26 cellular contexts compared by ENCODE assay signal in genomic region chr17:69450131-69450530, GRCh38. TPM values are rescaled to one million over a fixed set of nuclear protein-coding genes. Genes with fewer than 3 reads are reported as not detected.
DNase-seq lines count a peak whose midpoint lies in the region; ATAC-seq, FAIRE-seq and TF ChIP-seq lines count a peak whose summit lies in the region.
"Had no signal": no experiment of that assay in that cellular context is flagged by ENCODE, and none has a peak within 500 bp of the region (broad histone marks: within the 10 kb centered on the region; RNA-seq: fewer than 3 reads in every experiment).

No MANE protein-coding gene starts in this region.

- CTCF ChIA-PET in WTC11 (lab: Charles Lee), result interaction anchor here (1.6 kb wide), 1 partner anchor 12 kb away, joined by 5 read pairs; no protein-coding TSS in a partner anchor

- H3K27me3 Mint-ChIP-seq in GM23338 (ENCODE audit: insufficient read depth, low read depth, poor library complexity) (peaks cover 9% of the 10 kb centered on the region), WTC11 (ENCODE audit: low read depth) (no peaks in the 10 kb centered on the region), endothelial cell (ENCODE audit: unreplicated experiment) (peaks cover 8% of the 10 kb centered on the region)
- H3K27me3 Mint-ChIP-seq: B cell, IgD-negative memory B cell had no signal

- H3K9me3 ChIP-seq in trophoblast cell (ENCODE audit: insufficient read depth, low read depth, low read length), result no peaks in the 10 kb centered on the region
- H3K9me3 ChIP-seq in kidney (ENCODE audit: control insufficient read depth in 1 of 2, low read length in 2 of 2), result no peaks in the 10 kb centered on the region
- no peaks in the 10 kb centered on the region for H3K9me3 ChIP-seq in body of pancreas

- no peak overlapping the region for H4K8ac ChIP-seq in trophoblast cell (ENCODE audit: low read depth, low read length)

- H3K36me3 ChIP-seq in GM23338 (ENCODE audit: insufficient read depth), result no peaks in the 10 kb centered on the region
- H3K36me3 ChIP-seq in trophoblast cell (ENCODE audit: control insufficient read depth in 1 of 2, insufficient read depth in 2 of 2, low read length in 2 of 2), result no peaks in the 10 kb centered on the region
- no peaks in the 10 kb centered on the region for H3K36me3 ChIP-seq in kidney (ENCODE audit: control insufficient read depth in 1 of 2, insufficient read depth in 2 of 2, low read length in 2 of 2)
- H3K36me3 ChIP-seq in body of pancreas (replicated peaks in 1 of 2; ENCODE audit: insufficient read depth in 1 of 2, low read depth in 2 of 2), result no peaks in the 10 kb centered on the region

- ATAC-seq in GM23338, result no peak; the same call in 2 of the 3 replicates
- peak; percentile 5; the same call in 1 of the 2 replicates for ATAC-seq in WTC11
- ATAC-seq in body of pancreas, result no peak
- ATAC-seq in HG03439 (IDR thresholded peaks at IDR 0.05; ENCODE audit: unreplicated experiment), result no peak
- ATAC-seq in GM18511 (IDR thresholded peaks at IDR 0.05; ENCODE audit: unreplicated experiment), result no peak
- ATAC-seq: CD8-positive, alpha-beta T cell had no signal

- no peak overlapping the region for H2BK12ac ChIP-seq in trophoblast cell (ENCODE audit: low read length)

- no peak overlapping the region for H3K4ac ChIP-seq in trophoblast cell (ENCODE audit: low read depth, low read length)

- H3K27me3 ChIP-seq in GM23338 (ENCODE audit: insufficient read depth), result no peaks in the 10 kb centered on the region
- H3K27me3 ChIP-seq in trophoblast cell (ENCODE audit: insufficient read depth, low read length), result no peaks in the 10 kb centered on the region
- no peaks in the 10 kb centered on the region for H3K27me3 ChIP-seq in body of pancreas

- no peak overlapping the region for H3K18ac ChIP-seq in trophoblast cell (ENCODE audit: low read length)

- no peak overlapping the region for H2BK120ac ChIP-seq in trophoblast cell (ENCODE audit: insufficient read depth, low read length, poor library complexity)

- no peak overlapping the region for H4K12ac ChIP-seq in trophoblast cell (ENCODE audit: low read depth, low read length)

- no peaks in the 10 kb centered on the region for H3K79me1 ChIP-seq in trophoblast cell (ENCODE audit: low read length)

- no CpG with 5 or more reads among the region's 4 CpGs for WGBS in trophoblast cell (ENCODE audit: extremely low coverage, insufficient coverage, insufficient read length)
- 93% methylated on average over 4 of the region's 4 CpGs for WGBS in body of pancreas, 2 donors

- H3K9me2 ChIP-seq in GM23338 (ENCODE audit: insufficient read depth), result no peaks in the 10 kb centered on the region

- no peaks in the 10 kb centered on the region; the same call in 2 of the 3 replicates for H3K9me3 Mint-ChIP-seq in GM23338
- no peaks in the 10 kb centered on the region for H3K9me3 Mint-ChIP-seq in WTC11
- no peaks in the 10 kb centered on the region for H3K9me3 Mint-ChIP-seq in endothelial cell (ENCODE audit: unreplicated experiment)
- H3K9me3 Mint-ChIP-seq: CD8-positive, alpha-beta T cell; IgD-negative memory B cell had no signal

- H3K79me2 ChIP-seq in GM23338 (replicated peaks; ENCODE audit: insufficient read depth) (peaks cover 51% of the 10 kb centered on the region), trophoblast cell (ENCODE audit: control insufficient read depth, insufficient read depth, low read length, poor library complexity) (no peaks in the 10 kb centered on the region)

- H3K27ac ChIP-seq in GM23338 (ENCODE audit: low read depth) (peak overlapping the region; percentile 92), trophoblast cell (ENCODE audit: low read depth, low read length) (no peak overlapping the region), kidney (ENCODE audit: low read depth in 2 of 2, low read length in 2 of 2) (no peak overlapping the region), body of pancreas (no peak overlapping the region)
- H3K27ac ChIP-seq: 22Rv1, C4-2B, KMS-11 had no signal

- H3K4me1 ChIP-seq in GM23338 (ENCODE audit: insufficient read depth) (peaks cover 69% of the 10 kb centered on the region), trophoblast cell (ENCODE audit: control insufficient read depth in 1 of 2, insufficient read depth in 2 of 2, low read length in 2 of 2) (peaks cover 7 to 14% of the 10 kb centered on the region in 2 experiments), kidney (ENCODE audit: control insufficient read depth in 1 of 2, insufficient read depth in 1 of 2, low read depth in 1 of 2, low read length in 2 of 2) (peaks cover 0 to 11% of the 10 kb centered on the region in 2 donors), body of pancreas (peaks cover 7% of the 10 kb centered on the region)

- no peaks in the 10 kb centered on the region for H3K36me3 Mint-ChIP-seq in GM23338 (ENCODE audit: low read depth)
- H3K36me3 Mint-ChIP-seq in WTC11, result no peaks in the 10 kb centered on the region
- H3K36me3 Mint-ChIP-seq in endothelial cell (ENCODE audit: low read depth, unreplicated experiment), result no peaks in the 10 kb centered on the region

- no peaks in the 10 kb centered on the region for H4K20me1 ChIP-seq in GM23338 (replicated peaks; ENCODE audit: insufficient read depth)

- H2AK5ac ChIP-seq in trophoblast cell (ENCODE audit: low read length), result no peak overlapping the region

- TF ChIP-seq POLR2A in body of pancreas (IDR thresholded peaks at IDR 0.05), result no peak

- H3F3A ChIP-seq in GM23338 (replicated peaks; ENCODE audit: low read depth), result peaks cover 14% of the 10 kb centered on the region

- H2BK5ac ChIP-seq in trophoblast cell (ENCODE audit: low read depth, low read length, poor library complexity), result no peak overlapping the region

- H3K4me3 Mint-ChIP-seq in GM23338 (peak overlapping the region; percentile 1; the same call in 1 of the 3 replicates), WTC11 (peak overlapping the region; percentile 40), endothelial cell (ENCODE audit: unreplicated experiment) (no peak overlapping the region)
- H3K4me3 Mint-ChIP-seq: CD8-positive, alpha-beta T cell had no signal

- peak overlapping the region; percentile 39; the same call in 1 of the 2 replicates for H3K27ac Mint-ChIP-seq in GM23338
- H3K27ac Mint-ChIP-seq in WTC11, result peak overlapping the region; percentile 98
- H3K27ac Mint-ChIP-seq in endothelial cell (ENCODE audit: unreplicated experiment), result peak overlapping the region; percentile 78
- H3K27ac Mint-ChIP-seq: IgD-negative memory B cell had no signal

- H2AFZ ChIP-seq in GM23338 (no peak overlapping the region), trophoblast cell (ENCODE audit: insufficient read depth, low read length, poor library complexity) (no peak overlapping the region)

- DNase-seq in GM23338 (ENCODE audit: low spot score) (peak; percentile 56), WTC11 (ENCODE audit: low spot score) (no peak), endothelial cell (ENCODE audit: low spot score) (no peak), trophoblast cell (no peak), kidney (no peak), body of pancreas (no peak)
- DNase-seq: Calu3; CD8-positive, alpha-beta T cell; DND-41; MM.1S; NCI-H1694; NCI-H2029 treated with DMSO at 0.1 percent for 48 hours; NCI-H446 treated with DMSO at 0.1 percent for 48 hours; NCI-H526; NCI-H82; RPMI8226; SHP77 treated with DMSO at 0.1 percent for 48 hours had no signal

- H3K4me3 ChIP-seq in GM23338 (no peak overlapping the region), trophoblast cell (ENCODE audit: low read depth, low read length) (no peak overlapping the region), kidney (ENCODE audit: low read length in 2 of 2) (no peak overlapping the region), body of pancreas (no peak overlapping the region)

- POLR2A ChIA-PET in WTC11 (lab: Charles Lee), result no interaction called here

- no peak for FAIRE-seq in kidney (lab: Jason Lieb, UNC)
- FAIRE-seq: GM18507, HTR-8/SVneo had no signal

- peak overlapping the region; percentile 16 for H3K4me2 ChIP-seq in GM23338
- no peak overlapping the region for H3K4me2 ChIP-seq in trophoblast cell (ENCODE audit: low read length)
- H3K4me2 ChIP-seq: KMS-11 had no signal

- peak overlapping the region; percentile 60 for H3K9ac ChIP-seq in trophoblast cell (ENCODE audit: low read length)
- H3K9ac ChIP-seq in kidney (ENCODE audit: low read length in 2 of 2), result no peak overlapping the region
- H3K9ac ChIP-seq: KMS-11 had no signal

- intact Hi-C loops in kidney (cut with DNase I) (no loop called here), body of pancreas (cut with DNase I) (no loop called here)

- H3K14ac ChIP-seq in trophoblast cell (ENCODE audit: low read length), result no peak overlapping the region

- H3K4me1 Mint-ChIP-seq in GM23338, result peaks cover 72% of the 10 kb centered on the region
- H3K4me1 Mint-ChIP-seq in WTC11, result peaks cover 72% of the 10 kb centered on the region
- peaks cover 69% of the 10 kb centered on the region for H3K4me1 Mint-ChIP-seq in endothelial cell (ENCODE audit: unreplicated experiment)

- H3K23ac ChIP-seq in trophoblast cell (ENCODE audit: low read length), result no peak overlapping the region

- no peak overlapping the region for H4K91ac ChIP-seq in trophoblast cell (ENCODE audit: low read depth, low read length)

- TF ChIP-seq CTCF in GM23338 (conservative IDR thresholded peaks at IDR 0.05; ENCODE audit: low read depth in 2 of 2) (no peak), WTC11 (IDR thresholded peaks at IDR 0.05) (no peak), endothelial cell (IDR thresholded peaks at IDR 0.05; ENCODE audit: unreplicated experiment) (no peak), kidney (IDR thresholded peaks at IDR 0.05; ENCODE audit: borderline replicate concordance, extremely low read depth, insufficient read depth) (no peak), body of pancreas (IDR thresholded peaks at IDR 0.05) (no peak)

TF ChIP-seq in GM23338, 12 proteins besides CTCF, POLR2A, EP300 and RAD21 (continues in another document):
- no peak for TF ChIP-seq ZNF331 (CRISPR knock-in tag; IDR thresholded peaks at IDR 0.05; ENCODE audit: low read depth)

TF ChIP-seq in WTC11, 78 proteins besides CTCF, POLR2A, EP300 and RAD21 (continues in another document):
- TF ChIP-seq CBFB (CRISPR knock-in tag; IDR thresholded peaks at IDR 0.05; ENCODE audit: low read depth), result 0 out of 2 replicates have a peak, but pooled peaks have one; percentile 45

RNA-seq across cellular contexts. Expression of gene MAP2K6, which starts 35.6 kb away (rescaled TPM):
- total RNA-seq in GM23338 (2014; rRNA removed; shearing (Covaris generic)), result 26.3 and 27.0 TPM in 2 replicates
- polyA plus RNA-seq in GM23338 (2016; fragmentation: Nextera tagmentation; extraction: Ambion mirVana) (31.1 and 33.2 TPM in 2 replicates), kidney (ENCODE audit: insufficient read depth, low read depth, low replicate concordance) (10.2 TPM)
- total RNA-seq in WTC11 (2021) (43.0 to 50.5 TPM (median 49.5 TPM) in 3 replicates), endothelial cell (ENCODE audit: unreplicated experiment) (30.5 TPM), kidney (8.6 TPM), body of pancreas (10 to 100 TPM in 1 of 2 donors, 1 to 10 TPM in 1; 4.4 to 34.6 TPM)
- polyA plus RNA-seq in trophoblast cell (2013), result 3.2 and 3.7 TPM in 2 replicates

Comparison
In these comparisons a context has a peak if more than half of its experiments do, and no peak if none do; other contexts are left out.
1. H3K27ac Mint-ChIP-seq: peak in every context shown above with its lines; median percentile 98 in WTC11; 78 in endothelial cell; 39 in GM23338.